Comparison of ENCODE assay signal across 24 cellular contexts in the genomic region with DNA sequence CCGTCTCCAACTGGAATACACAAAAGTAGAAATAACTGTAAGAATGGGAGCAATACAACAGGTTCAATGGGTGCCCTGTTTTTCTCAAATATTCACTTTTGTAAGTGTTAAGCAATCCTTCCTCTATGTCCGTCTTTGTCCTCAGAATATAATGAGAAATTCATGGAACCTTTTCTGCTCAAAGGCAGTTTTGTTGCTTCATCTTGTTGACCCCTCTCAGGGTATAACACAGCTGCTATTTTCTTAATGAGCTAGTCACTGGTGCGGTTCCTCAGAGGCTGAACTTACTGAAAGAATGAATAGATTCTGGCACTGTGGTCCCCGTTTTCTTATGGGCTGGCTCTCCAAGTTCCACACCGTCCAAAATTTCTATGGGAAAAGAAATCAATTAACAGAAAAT.
"Had no signal": no experiment of that assay in that cellular context is flagged by ENCODE, and none has a peak within 500 bp of the region (broad histone marks: within the 10 kb centered on the region; RNA-seq: fewer than 3 reads in every experiment).

No MANE protein-coding gene starts in this region.

- H3K27me3 ChIP-seq: breast epithelium, neural progenitor cell, right atrium auricular region, transverse colon had no signal

- DNase-seq: activated CD4-positive, alpha-beta T cell treated with anti-CD3 and anti-CD28 coated beads for 1 hour; activated CD4-positive, alpha-beta T cell treated with anti-CD3 and anti-CD28 coated beads, Interleukin-2, amount 50 U/mL, for 1 hour; activated CD8-positive, alpha-beta T cell treated with anti-CD3 and anti-CD28 coated beads, Interleukin-2, amount 10 ng/mL, durations not matched to agents 7 days and 5 days; activated naive CD4-positive, alpha-beta T cell treated with Interleukin-2 at 50 U/mL for 16 hours; activated naive CD8-positive, alpha-beta T cell treated with anti-CD3 and anti-CD28 coated beads for 36 hours; activated T-cell treated with anti-CD3 and anti-CD28 coated beads, Interleukin-2, amount 50 U/mL, for 24 hours; cerebellar nuclear complex; cortex of kidney; effector CD4-positive, alpha-beta T cell; erythroblast; foreskin fibroblast; glutamatergic neuron; mesenchymal stem cell; mucosa of descending colon; stimulated activated CD4-positive, alpha-beta T cell treated with anti-CD3 and anti-CD28 coated beads, Interleukin-12 subunit alpha, Interleukin-12 subunit beta, amount 100 ng/mL, for 4 hours; stimulated activated CD4-positive, alpha-beta T cell treated with anti-CD3 and anti-CD28 coated beads, Interleukin-4, amount 100 ng/mL, for 4 hours; stimulated activated naive CD8-positive, alpha-beta T cell treated with anti-CD3 and anti-CD28 coated beads, Interleukin-15, Interleukin-2, amounts not matched to agents 100 U/mL and 50 U/mL, for 24 hours; T-helper 9 cell; transverse colon had no signal

- H3K27me3 Mint-ChIP-seq: activated naive CD8-positive, alpha-beta T cell treated with anti-CD3 and anti-CD28 coated beads for 36 hours; activated T-cell treated with anti-CD3 and anti-CD28 coated beads, Interleukin-2, amount 50 U/mL, for 24 hours; activated T-helper 17 cell treated with anti-CD3 and anti-CD28 coated beads, Interleukin-2, amount 50 U/mL, for 72 hours; progenitor cell of endocrine pancreas had no signal

- H3K4me1 ChIP-seq: breast epithelium, neural progenitor cell, right atrium auricular region, transverse colon had no signal

- H3K9me3 ChIP-seq: breast epithelium, mucosa of descending colon, right atrium auricular region, transverse colon had no signal

- H3K4me3 ChIP-seq: breast epithelium, mucosa of descending colon, neural progenitor cell, right atrium auricular region, transverse colon had no signal

- H3K4me1 Mint-ChIP-seq: activated naive CD8-positive, alpha-beta T cell treated with anti-CD3 and anti-CD28 coated beads for 36 hours; activated T-helper 17 cell treated with anti-CD3 and anti-CD28 coated beads, Interleukin-2, amount 50 U/mL, for 72 hours; neural progenitor cell had no signal

- H3K27ac Mint-ChIP-seq: activated CD8-positive, alpha-beta T cell treated with anti-CD3 and anti-CD28 coated beads, Interleukin-2, amount 10 ng/mL, durations not matched to agents 7 days and 5 days; activated naive CD8-positive, alpha-beta T cell treated with anti-CD3 and anti-CD28 coated beads for 36 hours; activated T-cell treated with anti-CD3 and anti-CD28 coated beads, Interleukin-2, amount 50 U/mL, for 24 hours; activated T-helper 17 cell treated with anti-CD3 and anti-CD28 coated beads, Interleukin-2, amount 50 U/mL, for 72 hours; neural progenitor cell; progenitor cell of endocrine pancreas had no signal

- H3K4me3 Mint-ChIP-seq: activated CD8-positive, alpha-beta T cell treated with anti-CD3 and anti-CD28 coated beads, Interleukin-2, amount 10 ng/mL, durations not matched to agents 7 days and 5 days; activated naive CD8-positive, alpha-beta T cell treated with anti-CD3 and anti-CD28 coated beads for 36 hours; activated T-cell treated with anti-CD3 and anti-CD28 coated beads, Interleukin-2, amount 50 U/mL, for 24 hours; activated T-helper 17 cell treated with anti-CD3 and anti-CD28 coated beads, Interleukin-2, amount 50 U/mL, for 72 hours had no signal

- H3K9me3 Mint-ChIP-seq: activated naive CD8-positive, alpha-beta T cell treated with anti-CD3 and anti-CD28 coated beads for 36 hours; activated T-cell treated with anti-CD3 and anti-CD28 coated beads, Interleukin-2, amount 50 U/mL, for 24 hours; activated T-helper 17 cell treated with anti-CD3 and anti-CD28 coated beads, Interleukin-2, amount 50 U/mL, for 72 hours; neural progenitor cell had no signal

- H3K27ac ChIP-seq: neural progenitor cell, right atrium auricular region, transverse colon had no signal

- ATAC-seq: activated CD8-positive, alpha-beta T cell treated with anti-CD3 and anti-CD28 coated beads, Interleukin-2, amount 10 ng/mL, durations not matched to agents 7 days and 5 days; activated T-helper 17 cell treated with anti-CD3 and anti-CD28 coated beads, Interleukin-2, amount 50 U/mL, for 72 hours; mucosa of descending colon; stimulated activated naive CD8-positive, alpha-beta T cell treated with anti-CD3 and anti-CD28 coated beads, Interleukin-15, Interleukin-2, amounts not matched to agents 100 U/mL and 50 U/mL, for 24 hours had no signal
